29 cellular contexts compared by ENCODE assay signal in genomic region chr2:34892766-34893165, GRCh38.
"Had no signal": no experiment of that assay in that cellular context is flagged by ENCODE, and none has a peak within 500 bp of the region (broad histone marks: within the 10 kb centered on the region; RNA-seq: fewer than 3 reads in every experiment).

No MANE protein-coding gene starts in this region.

- H3K9me3 ChIP-seq: SJCRH30 had no signal

- ATAC-seq: activated naive CD8-positive, alpha-beta T cell treated with anti-CD3 and anti-CD28 coated beads, Interleukin-2, amount 50 U/mL, for 24 hours; activated T-cell treated with anti-CD3 and anti-CD28 coated beads, Interleukin-2, amount 50 U/mL, for 4 hours had no signal

- H3K27me3 ChIP-seq: brain microvascular endothelial cell, SJCRH30 had no signal

- H3K36me3 ChIP-seq: brain microvascular endothelial cell, SJCRH30 had no signal

- H3K4me1 ChIP-seq: SJCRH30 had no signal

- H3K27ac ChIP-seq: brain microvascular endothelial cell, KMS-11, PC-9, RWPE1, SJCRH30, SK-N-MC, VCaP had no signal

- H3K4me3 ChIP-seq: PC-9, SJCRH30, SK-N-MC had no signal

- DNase-seq: activated B cell treated with CpG ODN at 0.5 μM for 24 hours; activated CD4-positive, alpha-beta memory T cell treated with anti-CD3 and anti-CD28 coated beads for 36 hours; activated CD4-positive, alpha-beta T cell treated with anti-CD3 and anti-CD28 coated beads for 4 hours; activated CD4-positive, alpha-beta T cell treated with anti-CD3 and anti-CD28 coated beads, Interleukin-2, amount 50 U/mL, for 1 hour; activated CD4-positive, CD25-positive, alpha-beta regulatory T cell treated with anti-CD3 and anti-CD28 coated beads, Interleukin-2, amount 50 U/mL, for 72 hours; activated CD8-positive, alpha-beta memory T cell treated with anti-CD3 and anti-CD28 coated beads, Interleukin-2, amount 50 U/mL, for 4 hours; activated gamma-delta T cell treated with Interleukin-2 at 50 U/mL for 16 hours; activated naive CD4-positive, alpha-beta T cell treated with anti-CD3 and anti-CD28 coated beads for 36 hours; activated naive CD8-positive, alpha-beta T cell treated with anti-CD3 and anti-CD28 coated beads, Interleukin-2, amount 50 U/mL, for 24 hours; activated T-cell treated with anti-CD3 and anti-CD28 coated beads for 4 hours; activated T-cell treated with anti-CD3 and anti-CD28 coated beads, Interleukin-2, amount 50 U/mL, for 4 hours; aorta; brain microvascular endothelial cell; MM.1S; MV-4-11; NCI-H1092; NCI-H1436 treated with DMSO at 0.1 percent for 48 hours; NCI-H1694 treated with DMSO at 0.1 percent for 48 hours; NCI-H2029; NCI-H345; NCI-H526; NCI-H748 treated with DMSO at 0.1 percent for 48 hours; PC-9; SHP77; SJCRH30 had no signal
